ENCODE assay signal across 11 cellular contexts in the genomic region with DNA sequence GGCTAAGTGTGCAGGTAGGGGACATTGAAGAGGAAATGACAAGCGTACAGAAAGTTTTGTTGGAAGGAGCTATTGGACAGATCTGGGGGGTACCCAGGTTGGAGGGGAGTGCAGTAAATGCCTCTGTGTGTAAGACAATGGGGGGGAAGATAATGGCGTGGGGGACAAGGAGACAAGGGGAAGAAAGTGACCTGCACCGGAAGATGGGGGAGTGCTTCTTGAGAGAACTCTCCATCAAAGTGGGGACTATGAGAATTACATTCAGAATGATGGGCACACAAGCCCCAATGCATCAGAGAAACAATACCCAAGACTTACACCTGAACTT.
DNase-seq lines count a peak whose midpoint lies in the region; ATAC-seq and TF ChIP-seq lines count a peak whose summit lies in the region.
"Had no signal": no experiment of that assay in that cellular context is flagged by ENCODE, and none has a peak within 500 bp of the region (broad histone marks: within the 10 kb centered on the region; RNA-seq: fewer than 3 reads in every experiment).

No MANE protein-coding gene starts in this region.

- H3K36me3 ChIP-seq in right lobe of liver (no peaks in the 10 kb centered on the region), subcutaneous abdominal adipose tissue (ENCODE audit: control insufficient read depth in 5 of 5, insufficient read depth in 5 of 5, low read length in 5 of 5) (no peaks in the 10 kb centered on the region)
- H3K36me3 ChIP-seq: thyroid gland had no signal

- H3K4me3 ChIP-seq in right lobe of liver (peak overlapping the region; percentile 8 to 34 (median 34)), subcutaneous abdominal adipose tissue (ENCODE audit: low read depth in 1 of 5, low read length in 5 of 5) (peak overlapping the region; percentile 26 to 68 (median 62))
- H3K4me3 ChIP-seq: K562, thyroid gland had no signal

- 14% methylated on average over 3 of the region's 3 CpGs for WGBS in right lobe of liver (ENCODE audit: insufficient coverage, low coverage, low lambda C conversion rate, missing lambda C conversion rate)

- H3K27ac Mint-ChIP-seq in activated T-cell treated with anti-CD3 and anti-CD28 coated beads, Interleukin-2, amount 50 U/mL, for 24 hours, result peak overlapping the region; percentile 63
- H3K27ac Mint-ChIP-seq in activated T-helper 1 cell treated with anti-CD3 and anti-CD28 coated beads, Interleukin-12 subunit alpha, Interleukin-12 subunit beta, Interleukin-2, Interleukin-4 antibody, amounts not matched to agents 30 ng/mL and 10 ng/mL and 1 ng/mL, durations not matched to agents 14 hours and 24 hours and 36 hours, result peak overlapping the region; percentile 54

- peaks cover 15% of the 10 kb centered on the region for H3K4me1 Mint-ChIP-seq in activated T-cell treated with anti-CD3 and anti-CD28 coated beads, Interleukin-2, amount 50 U/mL, for 24 hours (ENCODE audit: low read depth)
- H3K4me1 Mint-ChIP-seq in activated T-helper 1 cell treated with anti-CD3 and anti-CD28 coated beads, Interleukin-12 subunit alpha, Interleukin-12 subunit beta, Interleukin-2, Interleukin-4 antibody, amounts not matched to agents 30 ng/mL and 10 ng/mL and 1 ng/mL, durations not matched to agents 14 hours and 24 hours and 36 hours (ENCODE audit: low read depth), result peaks cover 18% of the 10 kb centered on the region

- no peak for DNase-seq in activated T-cell treated with anti-CD3 and anti-CD28 coated beads, Interleukin-2, amount 50 U/mL, for 24 hours
- no peak for DNase-seq in activated T-cell treated with anti-CD3 and anti-CD28 coated beads, Interleukin-2, amount 50 U/mL, for 1 hour
- DNase-seq in activated T-helper 1 cell treated with anti-CD3 and anti-CD28 coated beads, Interleukin-12 subunit alpha, Interleukin-12 subunit beta, Interleukin-2, Interleukin-4 antibody, amounts not matched to agents 30 ng/mL and 10 ng/mL and 1 ng/mL, durations not matched to agents 14 hours and 24 hours and 36 hours (ENCODE audit: low spot score), result no peak
- DNase-seq in right lobe of liver (no peak), foreskin melanocyte (no peak), NCI-H1694 (lab: John Stamatoyannopoulos, UW) (no peak)
- DNase-seq: activated CD4-positive, CD25-positive, alpha-beta regulatory T cell treated with anti-CD3 and anti-CD28 coated beads, Interleukin-2, amount 50 U/mL, for 72 hours; thyroid gland had no signal

- intact Hi-C loops in activated T-helper 1 cell treated with anti-CD3 and anti-CD28 coated beads, Interleukin-12 subunit alpha, Interleukin-12 subunit beta, Interleukin-2, Interleukin-4 antibody, amounts not matched to agents 30 ng/mL and 10 ng/mL and 1 ng/mL, durations not matched to agents 14 hours and 24 hours and 36 hours (cut with micrococcal nuclease), result no loop called here
- intact Hi-C loops in right lobe of liver (cut with DNase I), result no loop called here

- H3K36me3 Mint-ChIP-seq in activated T-cell treated with anti-CD3 and anti-CD28 coated beads, Interleukin-2, amount 50 U/mL, for 24 hours (ENCODE audit: low read depth), result no peaks in the 10 kb centered on the region
- H3K36me3 Mint-ChIP-seq in activated T-helper 1 cell treated with anti-CD3 and anti-CD28 coated beads, Interleukin-12 subunit alpha, Interleukin-12 subunit beta, Interleukin-2, Interleukin-4 antibody, amounts not matched to agents 30 ng/mL and 10 ng/mL and 1 ng/mL, durations not matched to agents 14 hours and 24 hours and 36 hours (ENCODE audit: low read depth), result no peaks in the 10 kb centered on the region

- H3K4me3 Mint-ChIP-seq in activated T-cell treated with anti-CD3 and anti-CD28 coated beads, Interleukin-2, amount 50 U/mL, for 24 hours, result peak overlapping the region; percentile 65
- peak overlapping the region; percentile 66 for H3K4me3 Mint-ChIP-seq in activated T-helper 1 cell treated with anti-CD3 and anti-CD28 coated beads, Interleukin-12 subunit alpha, Interleukin-12 subunit beta, Interleukin-2, Interleukin-4 antibody, amounts not matched to agents 30 ng/mL and 10 ng/mL and 1 ng/mL, durations not matched to agents 14 hours and 24 hours and 36 hours

- H3K4me1 ChIP-seq in right lobe of liver (peaks cover 0 to 17% (median 8%) of the 10 kb centered on the region in 4 donors), subcutaneous abdominal adipose tissue (ENCODE audit: control insufficient read depth in 5 of 5, insufficient read depth in 5 of 5, low read length in 5 of 5) (peaks cover 0 to 12% (median 11%) of the 10 kb centered on the region in 5 donors)

- ATAC-seq in right lobe of liver, result peak; percentile 1 to 7 (median 4)
- no peak for ATAC-seq in HG03025 (IDR thresholded peaks at IDR 0.05; ENCODE audit: low FRiP score, unreplicated experiment)
- ATAC-seq: K562 had no signal

- H3K9me3 ChIP-seq in right lobe of liver (no peaks in the 10 kb centered on the region), subcutaneous abdominal adipose tissue (ENCODE audit: control insufficient read depth in 5 of 5, low read length in 5 of 5) (no peaks in the 10 kb centered on the region)
- H3K9me3 ChIP-seq: thyroid gland had no signal

- TF ChIP-seq POLR2A in right lobe of liver (IDR thresholded peaks at IDR 0.05), result no peak

- H3K27me3 Mint-ChIP-seq in activated T-cell treated with anti-CD3 and anti-CD28 coated beads, Interleukin-2, amount 50 U/mL, for 24 hours, result no peaks in the 10 kb centered on the region
- H3K27me3 Mint-ChIP-seq in activated T-helper 1 cell treated with anti-CD3 and anti-CD28 coated beads, Interleukin-12 subunit alpha, Interleukin-12 subunit beta, Interleukin-2, Interleukin-4 antibody, amounts not matched to agents 30 ng/mL and 10 ng/mL and 1 ng/mL, durations not matched to agents 14 hours and 24 hours and 36 hours (ENCODE audit: insufficient read depth), result peaks cover 7% of the 10 kb centered on the region

- no peak for TF ChIP-seq CTCF in right lobe of liver (IDR thresholded peaks at IDR 0.05)

- peak overlapping the region in 2 of 5 donors; percentile 18 to 54 for H3K9ac ChIP-seq in subcutaneous abdominal adipose tissue (ENCODE audit: low read length in 5 of 5)

- H3K27me3 ChIP-seq in right lobe of liver (no peaks in the 10 kb centered on the region), subcutaneous abdominal adipose tissue (ENCODE audit: control insufficient read depth in 5 of 5, insufficient read depth in 4 of 5, low read length in 5 of 5) (no peaks in the 10 kb centered on the region)
- H3K27me3 ChIP-seq: thyroid gland had no signal

- peak overlapping the region; percentile 51 to 76 (median 51) for H3K27ac ChIP-seq in right lobe of liver
- H3K27ac ChIP-seq in subcutaneous abdominal adipose tissue (ENCODE audit: low read depth, low read length), result no peak overlapping the region
- H3K27ac ChIP-seq: thyroid gland had no signal

- no peaks in the 10 kb centered on the region for H3K9me3 Mint-ChIP-seq in activated T-cell treated with anti-CD3 and anti-CD28 coated beads, Interleukin-2, amount 50 U/mL, for 24 hours
- H3K9me3 Mint-ChIP-seq in activated T-helper 1 cell treated with anti-CD3 and anti-CD28 coated beads, Interleukin-12 subunit alpha, Interleukin-12 subunit beta, Interleukin-2, Interleukin-4 antibody, amounts not matched to agents 30 ng/mL and 10 ng/mL and 1 ng/mL, durations not matched to agents 14 hours and 24 hours and 36 hours, result no peaks in the 10 kb centered on the region
